8 cellular contexts compared by ENCODE assay signal in the genomic region with DNA sequence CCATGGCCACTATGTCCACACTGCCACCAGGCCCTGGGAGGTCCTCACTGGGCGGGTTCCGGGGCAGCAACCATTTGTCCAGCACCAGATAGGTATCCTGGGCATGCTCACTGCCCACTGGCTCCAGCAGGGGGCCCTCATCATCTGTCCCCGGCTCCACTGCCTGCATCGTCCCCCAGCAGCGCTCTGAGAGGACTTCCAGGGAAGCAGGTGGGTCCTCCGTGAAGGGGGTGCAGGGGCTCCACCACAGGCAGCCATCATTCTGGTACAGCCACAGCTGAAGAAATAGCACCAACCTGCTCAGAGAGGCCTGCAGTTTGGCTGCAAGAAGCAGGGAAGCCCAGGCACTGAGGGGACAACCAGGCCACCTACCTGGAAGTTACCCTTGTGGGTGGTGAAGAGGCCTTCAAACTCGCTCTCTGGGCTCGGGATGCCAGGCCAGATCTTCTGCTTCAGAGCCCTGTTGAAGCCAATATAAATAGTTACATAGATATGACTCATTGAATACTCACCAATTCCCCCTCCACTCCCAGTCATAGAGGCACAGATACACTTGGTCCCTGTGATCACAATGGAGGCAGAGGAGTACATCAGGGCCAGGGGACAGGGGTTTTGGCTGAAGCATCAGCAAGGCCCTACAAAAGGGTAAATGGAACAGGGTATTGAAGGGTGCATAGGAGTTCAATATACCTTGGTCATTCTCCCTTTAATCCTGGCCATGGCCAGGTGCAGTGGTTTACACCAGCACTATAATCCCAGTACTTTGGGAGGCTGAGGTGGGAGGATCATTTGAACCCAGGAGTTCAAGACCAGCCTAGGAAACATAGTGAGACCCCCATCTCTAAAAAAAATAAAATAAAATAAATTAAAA. TPM values are rescaled to one million over a fixed set of nuclear protein-coding genes. Genes with fewer than 3 reads are reported as not detected.
A peak's percentile ranks its signal among the peaks of the same experiment; 100 is the strongest.
DNase-seq lines count a peak whose midpoint lies in the region; ATAC-seq and TF ChIP-seq lines count a peak whose summit lies in the region.

No MANE protein-coding gene starts in this region.

- no peak overlapping the region for H3K27ac Mint-ChIP-seq in effector memory CD8-positive, alpha-beta T cell

- H3K4me1 Mint-ChIP-seq in effector memory CD8-positive, alpha-beta T cell (ENCODE audit: low read depth in 2 of 2): peaks cover 31 to 40% of the 10 kb centered on the region in 2 donors

- no peaks in the 10 kb centered on the region for H3K9me3 Mint-ChIP-seq in effector memory CD8-positive, alpha-beta T cell

- DNase-seq in AG20443 (ENCODE audit: low spot score) (peak; percentile 77), RPMI8226 (peak; percentile 56), dedifferentiated amniotic fluid mesenchymal stem cell (ENCODE audit: extremely low spot score) (peak; percentile 63), myocyte (ENCODE audit: low read depth) (peak; percentile 56)
- no peak for DNase-seq in effector memory CD8-positive, alpha-beta T cell

- H3K36me3 Mint-ChIP-seq in effector memory CD8-positive, alpha-beta T cell (ENCODE audit: insufficient read depth): peaks cover 16% of the 10 kb centered on the region

- TF ChIP-seq CTCF in GM12873 (IDR thresholded peaks at IDR 0.05; ENCODE audit: insufficient read depth, low read depth, low read length, missing control alignments): peak; percentile 79

- ATAC-seq in HG02840 (IDR thresholded peaks at IDR 0.05; ENCODE audit: low FRiP score, unreplicated experiment): no peak
- no peak for ATAC-seq in effector memory CD8-positive, alpha-beta T cell (replicated peaks)
- no peak for ATAC-seq in GM21447 (IDR thresholded peaks at IDR 0.05; ENCODE audit: unreplicated experiment)

- H3K27me3 Mint-ChIP-seq in effector memory CD8-positive, alpha-beta T cell: peaks cover 7 to 21% of the 10 kb centered on the region in 2 donors

- peak overlapping the region in 1 of 2 donors; percentile 28 for H3K4me3 Mint-ChIP-seq in effector memory CD8-positive, alpha-beta T cell

RNA-seq across cellular contexts. Expression of a gene that starts 4.1 kb away (rescaled TPM):
- total RNA-seq in myocyte: 0.86 and 1.7 TPM in 2 replicates
- polyA plus RNA-seq in myocyte (2012): 1.3 TPM

RNA-seq across cellular contexts. Expression of a gene that starts 5.6 kb away (rescaled TPM):
- total RNA-seq in myocyte: 3.4 and 3.8 TPM in 2 replicates
- 5.4 TPM for polyA plus RNA-seq in myocyte (2012)

RNA-seq across cellular contexts. Expression of a gene that starts 23.3 kb away (rescaled TPM):
- total RNA-seq in myocyte: 21.5 and 35.3 TPM in 2 replicates
- polyA plus RNA-seq in myocyte (2012): 76.8 TPM

RNA-seq across cellular contexts. Expression of a gene that starts 32.2 kb away (rescaled TPM):
- 3.5 and 4.4 TPM in 2 replicates for total RNA-seq in myocyte
- polyA plus RNA-seq in myocyte (2012): 24.0 TPM

RNA-seq across cellular contexts. Expression of a gene that starts 32.5 kb away (rescaled TPM):
- total RNA-seq in myocyte: 256 and 374 TPM in 2 replicates
- 119 TPM for polyA plus RNA-seq in myocyte (2012)

Comparison
In these comparisons a context has a peak if more than half of its experiments do, and no peak if none do; other contexts are left out.
1. DNase-seq: peak in AG20443 (single experiment), RPMI8226 (single experiment), dedifferentiated amniotic fluid mesenchymal stem cell (single experiment) and myocyte (single experiment); none in effector memory CD8-positive, alpha-beta T cell (0 of 3).